In genomic region chr6:48278261-48278660, GRCh38 we compare ENCODE assay signal across 34 cellular contexts.
"Had no signal": no experiment of that assay in that cellular context is flagged by ENCODE, and none has a peak within 500 bp of the region (broad histone marks: within the 10 kb centered on the region; RNA-seq: fewer than 3 reads in every experiment).

No MANE protein-coding gene starts in this region.

- H3K27ac Mint-ChIP-seq: activated B cell treated with CpG ODN at 0.5 μM for 24 hours; activated CD4-positive, alpha-beta memory T cell treated with anti-CD3 and anti-CD28 coated beads for 36 hours; activated CD4-positive, alpha-beta T cell treated with anti-CD3 and anti-CD28 coated beads, Interleukin-2, amount 10 ng/mL, durations not matched to agents 24 days and 14 days; activated CD8-positive, alpha-beta T cell treated with anti-CD3 and anti-CD28 coated beads for 36 hours; activated naive CD4-positive, alpha-beta T cell treated with anti-CD3 and anti-CD28 coated beads, Interleukin-2, amount 10 ng/mL, durations not matched to agents 7 days and 5 days; activated naive CD4-positive, alpha-beta T cell treated with anti-CD3 and anti-CD28 coated beads, Interleukin-2, amount 50 U/mL, for 24 hours; activated naive CD8-positive, alpha-beta T cell; activated naive CD8-positive, alpha-beta T cell treated with anti-CD3 and anti-CD28 coated beads, Interleukin-2, amount 10 ng/mL, durations not matched to agents 7 days and 5 days; activated naive CD8-positive, alpha-beta T cell treated with anti-CD3 and anti-CD28 coated beads, Interleukin-2, amount 50 U/mL, for 24 hours; activated T-helper 2 cell treated with anti-CD3 and anti-CD28 coated beads, Interferon-gamma antibody, Interleukin-2, Interleukin-4, amounts not matched to agents 10 μg/mL and 5 μg/mL and 100 μg/mL, durations not matched to agents 14 hours and 24 hours and 36 hours; brain; T-helper 1 cell treated with Interleukin-12 subunit alpha and Interleukin-12 subunit beta and Interleukin-4 antibody, amounts not matched to agents 30 μg/mL and 1 μg/mL, for 36 hours; T-helper 2 cell treated with Interferon-gamma antibody and Interleukin-4, amounts not matched to agents 5 μg/mL and 100 μg/mL, for 36 hours had no signal

- H3K4me3 Mint-ChIP-seq: activated B cell treated with CpG ODN at 0.5 μM for 24 hours; activated CD4-positive, alpha-beta memory T cell treated with anti-CD3 and anti-CD28 coated beads for 36 hours; activated CD4-positive, alpha-beta T cell treated with anti-CD3 and anti-CD28 coated beads, Interleukin-2, amount 10 ng/mL, durations not matched to agents 24 days and 14 days; activated CD8-positive, alpha-beta T cell treated with anti-CD3 and anti-CD28 coated beads for 36 hours; activated naive CD4-positive, alpha-beta T cell treated with anti-CD3 and anti-CD28 coated beads, Interleukin-2, amount 10 ng/mL, durations not matched to agents 7 days and 5 days; activated naive CD4-positive, alpha-beta T cell treated with anti-CD3 and anti-CD28 coated beads, Interleukin-2, amount 50 U/mL, for 24 hours; activated naive CD8-positive, alpha-beta T cell; activated naive CD8-positive, alpha-beta T cell treated with anti-CD3 and anti-CD28 coated beads, Interleukin-2, amount 10 ng/mL, durations not matched to agents 7 days and 5 days; activated naive CD8-positive, alpha-beta T cell treated with anti-CD3 and anti-CD28 coated beads, Interleukin-2, amount 50 U/mL, for 24 hours; brain; central memory CD8-positive, alpha-beta T cell; T-helper 1 cell treated with Interleukin-12 subunit alpha and Interleukin-12 subunit beta and Interleukin-4 antibody, amounts not matched to agents 30 μg/mL and 1 μg/mL, for 36 hours; T-helper 2 cell treated with Interferon-gamma antibody and Interleukin-4, amounts not matched to agents 5 μg/mL and 100 μg/mL, for 36 hours had no signal

- H3K36me3 ChIP-seq: ascending aorta, cardiac muscle cell had no signal

- DNase-seq: activated B cell treated with CpG ODN at 0.5 μM for 24 hours; activated CD4-positive, alpha-beta memory T cell treated with anti-CD3 and anti-CD28 coated beads for 36 hours; activated CD4-positive, alpha-beta T cell treated with anti-CD3 and anti-CD28 coated beads for 4 hours; activated CD4-positive, alpha-beta T cell treated with anti-CD3 and anti-CD28 coated beads, Interleukin-2, amount 10 ng/mL, durations not matched to agents 24 days and 14 days; activated CD4-positive, alpha-beta T cell treated with anti-CD3 and anti-CD28 coated beads, Interleukin-2, amount 50 U/mL, for 1 hour; activated CD4-positive, alpha-beta T cell treated with anti-CD3 and anti-CD28 coated beads, Interleukin-2, amount 50 U/mL, for 4 hours; activated CD4-positive, CD25-positive, alpha-beta regulatory T cell treated with anti-CD3 and anti-CD28 coated beads, Interleukin-2, amount 50 U/mL, for 72 hours; activated CD8-positive, alpha-beta memory T cell treated with anti-CD3 and anti-CD28 coated beads, Interleukin-2, amount 50 U/mL, for 4 hours; activated CD8-positive, alpha-beta T cell treated with anti-CD3 and anti-CD28 coated beads for 36 hours; activated effector memory CD4-positive, alpha-beta T cell treated with Interleukin-2 at 50 U/mL for 16 hours; activated gamma-delta T cell; activated naive CD4-positive, alpha-beta T cell treated with anti-CD3 and anti-CD28 coated beads, Interleukin-2, amount 10 ng/mL, durations not matched to agents 7 days and 5 days; activated naive CD4-positive, alpha-beta T cell treated with Interleukin-2 at 50 U/mL for 16 hours; activated naive CD8-positive, alpha-beta T cell treated with anti-CD3 and anti-CD28 coated beads, Interleukin-2, amount 10 ng/mL, durations not matched to agents 7 days and 5 days; activated naive CD8-positive, alpha-beta T cell treated with anti-CD3 and anti-CD28 coated beads, Interleukin-2, amount 50 U/mL, for 24 hours; activated T-cell treated with anti-CD3 and anti-CD28 coated beads for 4 hours; activated T-cell treated with anti-CD3 and anti-CD28 coated beads, Interleukin-2, amount 50 U/mL, for 1 hour; activated T-cell treated with anti-CD3 and anti-CD28 coated beads, Interleukin-2, amount 50 U/mL, for 48 hours; amygdala; anterior cingulate cortex; caudate nucleus; cerebellar nuclear complex; T-helper 2 cell; T-helper 9 cell had no signal

- H3K36me3 Mint-ChIP-seq: activated CD4-positive, alpha-beta memory T cell treated with anti-CD3 and anti-CD28 coated beads for 36 hours; activated naive CD4-positive, alpha-beta T cell treated with anti-CD3 and anti-CD28 coated beads, Interleukin-2, amount 10 ng/mL, durations not matched to agents 7 days and 5 days; activated naive CD4-positive, alpha-beta T cell treated with anti-CD3 and anti-CD28 coated beads, Interleukin-2, amount 50 U/mL, for 24 hours; activated naive CD8-positive, alpha-beta T cell; activated naive CD8-positive, alpha-beta T cell treated with anti-CD3 and anti-CD28 coated beads, Interleukin-2, amount 10 ng/mL, durations not matched to agents 7 days and 5 days; brain had no signal

- H3K9me3 Mint-ChIP-seq: activated CD4-positive, alpha-beta memory T cell treated with anti-CD3 and anti-CD28 coated beads for 36 hours; activated CD4-positive, alpha-beta T cell treated with anti-CD3 and anti-CD28 coated beads, Interleukin-2, amount 10 ng/mL, durations not matched to agents 24 days and 14 days; activated CD8-positive, alpha-beta T cell treated with anti-CD3 and anti-CD28 coated beads for 36 hours; activated naive CD4-positive, alpha-beta T cell treated with anti-CD3 and anti-CD28 coated beads, Interleukin-2, amount 10 ng/mL, durations not matched to agents 7 days and 5 days; activated naive CD4-positive, alpha-beta T cell treated with anti-CD3 and anti-CD28 coated beads, Interleukin-2, amount 50 U/mL, for 24 hours; activated naive CD8-positive, alpha-beta T cell treated with anti-CD3 and anti-CD28 coated beads, Interleukin-2, amount 10 ng/mL, durations not matched to agents 7 days and 5 days; activated naive CD8-positive, alpha-beta T cell treated with anti-CD3 and anti-CD28 coated beads, Interleukin-2, amount 50 U/mL, for 24 hours; brain; T-helper 2 cell treated with Interferon-gamma antibody and Interleukin-4, amounts not matched to agents 5 μg/mL and 100 μg/mL, for 36 hours had no signal

- H3K4me3 ChIP-seq: ascending aorta, cardiac muscle cell had no signal

- H3K4me1 ChIP-seq: ascending aorta had no signal

- H3K4me1 Mint-ChIP-seq: activated B cell treated with CpG ODN at 0.5 μM for 24 hours; activated CD4-positive, alpha-beta T cell treated with anti-CD3 and anti-CD28 coated beads, Interleukin-2, amount 10 ng/mL, durations not matched to agents 24 days and 14 days; activated naive CD4-positive, alpha-beta T cell treated with anti-CD3 and anti-CD28 coated beads, Interleukin-2, amount 10 ng/mL, durations not matched to agents 7 days and 5 days; activated naive CD4-positive, alpha-beta T cell treated with anti-CD3 and anti-CD28 coated beads, Interleukin-2, amount 50 U/mL, for 24 hours; activated naive CD8-positive, alpha-beta T cell treated with anti-CD3 and anti-CD28 coated beads, Interleukin-2, amount 10 ng/mL, durations not matched to agents 7 days and 5 days; activated naive CD8-positive, alpha-beta T cell treated with anti-CD3 and anti-CD28 coated beads, Interleukin-2, amount 50 U/mL, for 24 hours; central memory CD8-positive, alpha-beta T cell had no signal

- H3K27ac ChIP-seq: ascending aorta, cardiac muscle cell, VCaP had no signal

- H3K27me3 Mint-ChIP-seq: activated B cell treated with CpG ODN at 0.5 μM for 24 hours; activated CD4-positive, alpha-beta memory T cell treated with anti-CD3 and anti-CD28 coated beads for 36 hours; activated CD4-positive, alpha-beta T cell treated with anti-CD3 and anti-CD28 coated beads, Interleukin-2, amount 10 ng/mL, durations not matched to agents 24 days and 14 days; activated CD8-positive, alpha-beta T cell treated with anti-CD3 and anti-CD28 coated beads for 36 hours; activated naive CD4-positive, alpha-beta T cell treated with anti-CD3 and anti-CD28 coated beads, Interleukin-2, amount 10 ng/mL, durations not matched to agents 7 days and 5 days; activated naive CD4-positive, alpha-beta T cell treated with anti-CD3 and anti-CD28 coated beads, Interleukin-2, amount 50 U/mL, for 24 hours; activated naive CD8-positive, alpha-beta T cell; activated naive CD8-positive, alpha-beta T cell treated with anti-CD3 and anti-CD28 coated beads, Interleukin-2, amount 10 ng/mL, durations not matched to agents 7 days and 5 days; activated naive CD8-positive, alpha-beta T cell treated with anti-CD3 and anti-CD28 coated beads, Interleukin-2, amount 50 U/mL, for 24 hours; brain; central memory CD8-positive, alpha-beta T cell had no signal

- H3K27me3 ChIP-seq: ascending aorta, cardiac muscle cell had no signal
